ENCODE assay signal across 1 cellular context in genomic region chr4:129138762-129139496, GRCh38.
TF ChIP-seq lines count a peak whose summit lies in the region.

No MANE protein-coding gene starts in this region.

TF ChIP-seq in K562, 482 proteins besides CTCF, POLR2A, EP300 and RAD21:
- peak; percentile 32; the same call in 1 of the 2 replicates for TF ChIP-seq PKNOX1 (IDR thresholded peaks at IDR 0.05)
- TF ChIP-seq ASH1L (IDR thresholded peaks at IDR 0.05; ENCODE audit: borderline replicate concordance, low read depth, partially characterized antibody), result no peak
- no peak for TF ChIP-seq AFF1 (IDR thresholded peaks at IDR 0.05; ENCODE audit: low read depth in 1 of 2, partially characterized antibody in 2 of 2)
- TF ChIP-seq RB1 (IDR thresholded peaks at IDR 0.05; ENCODE audit: low read depth), result no peak
- peak; percentile 69 for TF ChIP-seq MEIS2 (IDR thresholded peaks at IDR 0.05; ENCODE audit: partially characterized antibody)
- TF ChIP-seq ZNF76 (CRISPR knock-in tag; IDR thresholded peaks at IDR 0.05; ENCODE audit: borderline replicate concordance), result no peak
- no peak for TF ChIP-seq ZNF239 (CRISPR knock-in tag; IDR thresholded peaks at IDR 0.05)
- TF ChIP-seq CREM (IDR thresholded peaks at IDR 0.05; ENCODE audit: low read depth), result no peak
- no peak for TF ChIP-seq YY1 (IDR thresholded peaks at IDR 0.05; ENCODE audit: borderline replicate concordance in 1 of 3, control insufficient read depth in 1 of 3, extremely low read depth in 1 of 3, insufficient read depth in 3 of 3, insufficient read length in 1 of 3, insufficient replicate concordance in 2 of 3, low read depth in 1 of 3, low read length in 2 of 3)
- peak in 1 of 2 experiments; percentile 36; a peak in 1 of 4 replicates for TF ChIP-seq FOXA3 (CRISPR knock-in tag; conservative IDR thresholded peaks at IDR 0.05 in 1 of 2, IDR thresholded peaks at IDR 0.05 in 1 of 2)
- no peak for TF ChIP-seq PBX2 (CRISPR knock-in tag; IDR thresholded peaks at IDR 0.05; ENCODE audit: low read depth)
- peak; percentile 44; the same call in 1 of the 2 replicates for TF ChIP-seq PBX2 (tag; conservative IDR thresholded peaks at IDR 0.05; ENCODE audit: low read depth)
- TF ChIP-seq NFYB (IDR thresholded peaks at IDR 0.05; ENCODE audit: extremely low read depth, insufficient read length), result no peak
